ENCODE assay signal across 31 cellular contexts in the genomic region with DNA sequence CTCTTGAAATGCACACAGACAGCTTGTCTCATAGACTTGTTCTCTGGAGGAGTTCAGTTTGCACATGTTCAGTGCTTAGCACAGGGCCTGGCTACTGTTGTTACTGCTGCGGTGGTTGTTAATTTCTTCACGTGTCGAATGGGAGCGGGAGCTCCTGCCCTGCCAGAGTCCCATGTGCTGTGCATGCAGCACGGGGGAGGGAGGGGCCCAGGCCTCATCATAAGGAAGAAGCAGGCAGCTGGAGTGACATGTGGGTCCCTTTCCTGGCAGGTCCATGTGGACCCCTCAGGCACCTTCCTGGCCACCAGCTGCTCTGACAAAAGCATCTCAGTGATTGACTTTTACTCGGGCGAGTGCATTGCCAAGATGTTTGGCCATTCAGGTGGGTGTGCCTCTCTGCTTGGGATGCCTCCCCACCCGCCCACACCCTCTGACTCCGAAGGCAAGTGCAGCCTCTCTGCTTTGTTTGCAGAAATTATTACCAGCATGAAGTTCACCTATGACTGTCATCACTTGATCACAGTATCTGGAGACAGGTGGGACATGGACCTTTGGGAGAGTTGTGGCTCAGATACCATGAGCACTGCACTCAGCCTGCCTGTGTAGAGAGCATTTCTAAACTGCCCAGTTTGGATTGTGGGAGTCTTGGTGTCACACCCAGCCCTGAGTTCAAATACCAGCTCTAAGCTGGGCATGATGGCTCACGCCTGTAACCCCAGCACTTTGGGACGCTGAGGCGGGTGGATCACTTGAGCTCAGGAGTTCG. TPM values are rescaled to one million over a fixed set of nuclear protein-coding genes. Genes with fewer than 3 reads are reported as not detected.
"Had no signal": no experiment of that assay in that cellular context is flagged by ENCODE, and none has a peak within 500 bp of the region (broad histone marks: within the 10 kb centered on the region; RNA-seq: fewer than 3 reads in every experiment).

No MANE protein-coding gene starts in this region.

- H3K4me3 Mint-ChIP-seq: central memory CD8-positive, alpha-beta T cell; effector memory CD8-positive, alpha-beta T cell; memory B cell; natural killer cell; neural progenitor cell; stimulated activated effector memory CD8-positive, alpha-beta T cell treated with anti-CD3 and anti-CD28 coated beads, Interleukin-12 subunit alpha, Interleukin-12 subunit beta, amount 100 ng/mL, for 72 hours had no signal

- H3K4me3 ChIP-seq: colonic mucosa, gastroesophageal sphincter, heart right ventricle, lung, neural progenitor cell, prostate gland, sigmoid colon, testis, tibial artery, upper lobe of right lung, uterus had no signal

- H3K27ac Mint-ChIP-seq: memory B cell, natural killer cell, neural progenitor cell had no signal

- H3K9me3 ChIP-seq: colonic mucosa, gastroesophageal sphincter, heart right ventricle, prostate gland, sigmoid colon, testis, tibial artery, upper lobe of right lung, uterus had no signal

- H3K9me3 Mint-ChIP-seq: central memory CD8-positive, alpha-beta T cell; effector memory CD8-positive, alpha-beta T cell; memory B cell; natural killer cell; neural progenitor cell; stimulated activated effector memory CD8-positive, alpha-beta T cell treated with anti-CD3 and anti-CD28 coated beads, Interleukin-12 subunit alpha, Interleukin-12 subunit beta, amount 100 ng/mL, for 72 hours had no signal

- DNase-seq: colonic mucosa; effector memory CD8-positive, alpha-beta T cell; foreskin keratinocyte; heart right ventricle; hippocampal formation; natural killer cell; right cardiac atrium; sigmoid colon; stimulated activated CD4-positive, alpha-beta T cell treated with anti-CD3 and anti-CD28 coated beads, Interleukin-2, amount 100 ng/mL, for 24 hours; stimulated activated CD4-positive, alpha-beta T cell treated with anti-CD3 and anti-CD28 coated beads, Interleukin-4, amount 100 ng/mL, for 24 hours; stimulated activated naive CD8-positive, alpha-beta T cell treated with anti-CD3 and anti-CD28 coated beads, Interleukin-15, Interleukin-2, amounts not matched to agents 100 U/mL and 50 U/mL, for 24 hours; substantia nigra; testis; tibial artery; upper lobe of right lung; uterus had no signal

- H3K4me1 Mint-ChIP-seq: central memory CD8-positive, alpha-beta T cell; memory B cell; natural killer cell; neural progenitor cell had no signal

- ATAC-seq: effector memory CD8-positive, alpha-beta T cell; foreskin keratinocyte; gastroesophageal sphincter; heart right ventricle; left lobe of liver; natural killer cell; right cardiac atrium; stimulated activated effector memory CD8-positive, alpha-beta T cell treated with anti-CD3 and anti-CD28 coated beads, Interleukin-12 subunit alpha, Interleukin-12 subunit beta, amount 100 ng/mL, for 72 hours; stimulated activated naive CD8-positive, alpha-beta T cell treated with anti-CD3 and anti-CD28 coated beads, Interleukin-15, Interleukin-2, amounts not matched to agents 100 U/mL and 50 U/mL, for 24 hours; upper lobe of right lung had no signal

- H3K4me1 ChIP-seq: colonic mucosa, foreskin keratinocyte, gastroesophageal sphincter, neural progenitor cell, prostate gland, sigmoid colon, testis, tibial artery, upper lobe of right lung, uterus had no signal

- H3K27ac ChIP-seq: colonic mucosa, foreskin keratinocyte, gastroesophageal sphincter, heart right ventricle, neural progenitor cell, prostate gland, sigmoid colon, testis, tibial artery, upper lobe of right lung, uterus had no signal

- H3K27me3 Mint-ChIP-seq: central memory CD8-positive, alpha-beta T cell; effector memory CD8-positive, alpha-beta T cell; memory B cell had no signal

- H3K27me3 ChIP-seq: colonic mucosa, foreskin keratinocyte, gastroesophageal sphincter, heart right ventricle, neural progenitor cell, sigmoid colon, testis, tibial artery, upper lobe of right lung, uterus had no signal

- H3K36me3 Mint-ChIP-seq: memory B cell, natural killer cell had no signal

- H3K36me3 ChIP-seq: colonic mucosa, gastroesophageal sphincter, neural progenitor cell, prostate gland, sigmoid colon, tibial artery, upper lobe of right lung, uterus had no signal

RNA-seq across cellular contexts. Expression of gene OVOL3, which starts 19.8 kb away (rescaled TPM):
- total RNA-seq: chondrocyte, colonic mucosa, dermis microvascular lymphatic vessel endothelial cell, fibroblast of lung, foreskin keratinocyte, gastroesophageal sphincter, heart right ventricle, left lobe of liver, liver, lung, mononuclear cell, natural killer cell, osteocyte, prostate gland, right cardiac atrium, sigmoid colon, skeletal muscle tissue, upper lobe of right lung, uterus had no signal
